In the genomic region with DNA sequence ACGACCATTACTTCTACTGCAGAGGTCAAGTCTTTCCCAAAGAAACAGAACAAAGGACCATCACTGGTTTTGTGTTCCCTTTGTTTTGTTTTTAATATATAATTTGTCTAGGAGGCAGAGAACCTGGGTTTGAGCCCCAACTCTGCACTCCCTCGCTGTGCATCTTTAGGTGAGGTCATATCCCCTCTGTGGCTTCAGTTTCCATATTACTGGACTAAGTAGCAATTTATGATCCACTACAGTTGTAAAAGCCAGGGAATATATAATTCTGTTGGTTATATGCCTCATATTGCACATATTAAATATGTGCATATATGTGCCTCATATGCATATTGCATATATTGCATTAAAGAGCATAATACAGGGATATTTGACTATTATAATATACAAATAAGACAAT, we compare ENCODE assay signal across 11 cellular contexts.
"Had no signal": no experiment of that assay in that cellular context is flagged by ENCODE, and none has a peak within 500 bp of the region (broad histone marks: within the 10 kb centered on the region; RNA-seq: fewer than 3 reads in every experiment).

No MANE protein-coding gene starts in this region.

- DNase-seq: GM23248, GOT3, H7, H9, HCEC 1CT, HFFc6 had no signal

- H3K36me3 ChIP-seq: HAP-1 had no signal

- ATAC-seq: GM23338, HCT116 had no signal

- FAIRE-seq: H1, H54 had no signal

- H3K4me3 ChIP-seq: GM23248, GM23338, HAP-1 had no signal

- H3K4me1 ChIP-seq: HAP-1 had no signal

- H3K4me2 ChIP-seq: GM23338 had no signal

- H3K9me3 ChIP-seq: HAP-1 had no signal

- H3K9ac ChIP-seq: GM23248 had no signal

- H2AFZ ChIP-seq: GM23248, GM23338 had no signal

- H3K27ac ChIP-seq: GM23248 had no signal
